In the genomic region with DNA sequence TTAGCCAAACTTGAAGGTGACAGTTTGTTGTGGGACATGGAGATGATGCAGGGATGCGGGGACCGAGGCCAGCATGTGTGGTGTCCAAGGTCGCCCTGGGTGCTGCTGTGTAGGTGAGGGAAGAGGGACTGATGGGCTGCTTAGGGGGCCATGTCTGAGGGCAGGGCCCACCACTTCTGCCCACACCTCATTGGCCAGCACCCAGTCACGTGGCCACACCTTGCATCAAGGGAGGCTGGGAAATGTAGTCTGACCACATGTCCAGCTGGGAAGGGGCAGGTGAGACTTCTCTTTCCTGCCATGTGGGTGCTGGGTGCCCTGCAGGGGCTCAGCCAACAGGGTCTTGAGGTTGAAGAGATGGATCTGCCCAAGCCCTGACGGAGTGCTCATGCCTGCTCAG, we compare ENCODE assay signal across 9 cellular contexts.
A peak's percentile ranks its signal among the peaks of the same experiment; 100 is the strongest.
DNase-seq lines count a peak whose midpoint lies in the region; ATAC-seq, FAIRE-seq and TF ChIP-seq lines count a peak whose summit lies in the region.
"Had no signal": no experiment of that assay in that cellular context is flagged by ENCODE, and none has a peak within 500 bp of the region (broad histone marks: within the 10 kb centered on the region; RNA-seq: fewer than 3 reads in every experiment).

No MANE protein-coding gene starts in this region.

- H3K4me1 ChIP-seq in HCT116 (ENCODE audit: control insufficient read depth in 1 of 2, insufficient read depth in 2 of 2, low read length in 2 of 2) = no peaks in the 10 kb centered on the region

- H3K36me3 ChIP-seq in HCT116 (ENCODE audit: control insufficient read depth in 1 of 2, insufficient read depth in 2 of 2, low read length in 2 of 2) = no peaks in the 10 kb centered on the region

- TF ChIP-seq RAD21 in HCT116 (IDR thresholded peaks at IDR 0.05; ENCODE audit: low read depth) = no peak

- no peaks in the 10 kb centered on the region for H4K20me1 ChIP-seq in HCT116 (ENCODE audit: insufficient read depth)

- no peak overlapping the region for H3K27ac ChIP-seq in HCT116 (ENCODE audit: low read depth, low read length)

- DNase-seq in EL (peak; percentile 13), HCT116 (ENCODE audit: low read depth, low spot score) (no peak), astrocyte of the spinal cord (ENCODE audit: low read depth, low spot score) (peak; percentile 18), midbrain (lab: John Stamatoyannopoulos, UW) (peak; percentile 10), GM12892 (ENCODE audit: insufficient read length) (no peak)
- no peak for DNase-seq in activated T-cell treated with anti-CD3 and anti-CD28 coated beads, Interleukin-2, amount 50 U/mL, for 48 hours
- DNase-seq: NCI-H2081 treated with DMSO at 0.1 percent for 48 hours had no signal

- no peak overlapping the region for H3K9ac ChIP-seq in HCT116 (ENCODE audit: low read length)

- H3K79me2 ChIP-seq in HCT116 (ENCODE audit: insufficient read depth, low read length) = no peaks in the 10 kb centered on the region

- H3K4me2 ChIP-seq in HCT116 (ENCODE audit: low read length) = no peak overlapping the region

- RAD21 ChIA-PET in HCT116 (lab: Charles Lee; ENCODE audit: low non-redundant PET in 1 of 2, low total read pairs in 2 of 2, uncharacterized antibody in 2 of 2, unreplicated experiment in 2 of 2) = no interaction called here

- POLR2A ChIA-PET in HCT116 (lab: Charles Lee) = no interaction called here

- in situ Hi-C loops in astrocyte of the spinal cord (cut with HindIII; ENCODE audit: low sequenced_read_pairs) = no loop called here

- CTCF ChIA-PET in HCT116 (lab: Charles Lee) = no interaction called here

- TF ChIP-seq CTCF in HCT116 (IDR thresholded peaks at IDR 0.05 in 2 of 3, conservative IDR thresholded peaks at IDR 0.05 in 1 of 3; ENCODE audit: borderline replicate concordance in 1 of 3, insufficient read depth in 1 of 3, low read depth in 2 of 3, low read length in 2 of 3) (no peak), astrocyte of the spinal cord (IDR thresholded peaks at IDR 0.05; ENCODE audit: low read depth, low read length) (no peak)

- intact Hi-C loops in HCT116 (cut with micrococcal nuclease) = no loop called here

- ATAC-seq in HCT116 = peak; percentile 91
- no peak for ATAC-seq in HG02610 (IDR thresholded peaks at IDR 0.05; ENCODE audit: unreplicated experiment)

- no peaks in the 10 kb centered on the region for H3K9me3 ChIP-seq in HCT116 (ENCODE audit: control insufficient read depth in 1 of 2, insufficient read depth in 1 of 2, low read depth in 1 of 2, low read length in 2 of 2)

- no TSS peak for BruUV-seq in HCT116 (replicated peaks; lab: Mats Ljungman, UMichigan)

- no peak overlapping the region for H3K4me3 ChIP-seq in HCT116 (replicated peaks in 1 of 2; ENCODE audit: low read depth in 1 of 2, low read length in 2 of 2)
- H3K4me3 ChIP-seq in astrocyte of the spinal cord (ENCODE audit: low read depth, low read length) = no peak overlapping the region

- no peaks in the 10 kb centered on the region for H3K9me2 ChIP-seq in HCT116 (ENCODE audit: insufficient read depth)

- TF ChIP-seq POLR2A in HCT116 (IDR thresholded peaks at IDR 0.05; ENCODE audit: borderline replicate concordance, extremely low read depth, insufficient read depth, insufficient read length) (no peak), GM12892 (IDR thresholded peaks at IDR 0.05; ENCODE audit: low read depth, low read length) (no peak)

- FAIRE-seq in GM12892 (lab: Jason Lieb, UNC) = no peak
- FAIRE-seq: GM18507 had no signal

- H2AFZ ChIP-seq in HCT116 (ENCODE audit: low read depth, low read length, poor library complexity, severe bottlenecking) = no peak overlapping the region

- no peaks in the 10 kb centered on the region for H3K27me3 ChIP-seq in HCT116 (ENCODE audit: insufficient read depth, low read length)

TF ChIP-seq in HCT116, 20 proteins besides CTCF, POLR2A, EP300 and RAD21:
- TF ChIP-seq ELF1 (IDR thresholded peaks at IDR 0.05; ENCODE audit: borderline replicate concordance, low read depth) (no peak), FOSL1 (IDR thresholded peaks at IDR 0.05; ENCODE audit: low read depth) (no peak), TCF7L2 (IDR thresholded peaks at IDR 0.05; ENCODE audit: borderline replicate concordance, extremely low read depth, insufficient read depth, insufficient read length) (no peak), JUND (IDR thresholded peaks at IDR 0.05) (no peak)
TF ChIP-seq in HCT116: peak in this region for 0.

Comparison
In these comparisons a context has a peak if more than half of its experiments do, and no peak if none do; other contexts are left out.
1. DNase-seq: peak in EL (single experiment), astrocyte of the spinal cord (single experiment) and midbrain (single experiment); none in HCT116 (single experiment), activated T-cell treated with anti-CD3 and anti-CD28 coated beads, Interleukin-2, amount 50 U/mL, for 48 hours (0 of 2) and GM12892 (single experiment).